In the genomic region with DNA sequence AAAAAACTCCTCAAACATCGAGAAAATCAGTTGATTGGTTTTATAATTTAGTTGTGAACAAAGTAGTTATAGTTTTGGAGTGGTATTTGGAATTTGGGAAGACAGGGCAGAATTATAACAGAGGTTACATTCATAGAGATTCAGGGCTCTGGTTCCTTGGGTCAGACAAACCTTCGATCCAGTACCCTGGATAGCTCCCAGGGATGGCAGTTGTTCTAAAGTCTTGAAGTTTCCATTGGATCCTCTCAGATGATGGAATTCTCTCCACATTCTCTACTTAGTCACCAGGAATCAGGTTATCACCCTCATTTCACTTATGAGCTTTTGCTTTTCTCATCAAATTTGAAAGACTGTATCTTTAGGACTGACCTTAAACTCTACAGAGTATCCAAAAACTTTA, we compare ENCODE assay signal across 1 cellular context.
A peak's percentile ranks its signal among the peaks of the same experiment; 100 is the strongest.
TF ChIP-seq lines count a peak whose summit lies in the region.

No MANE protein-coding gene starts in this region.

TF ChIP-seq in HCT116, 20 proteins besides CTCF, POLR2A, EP300 and RAD21 (continued from another document):
- TF ChIP-seq REST (IDR thresholded peaks at IDR 0.05; ENCODE audit: low read depth), result peak; percentile 75
TF ChIP-seq in HCT116: peak in this region for 1.
